ENCODE assay signal across 8 cellular contexts in the genomic region with DNA sequence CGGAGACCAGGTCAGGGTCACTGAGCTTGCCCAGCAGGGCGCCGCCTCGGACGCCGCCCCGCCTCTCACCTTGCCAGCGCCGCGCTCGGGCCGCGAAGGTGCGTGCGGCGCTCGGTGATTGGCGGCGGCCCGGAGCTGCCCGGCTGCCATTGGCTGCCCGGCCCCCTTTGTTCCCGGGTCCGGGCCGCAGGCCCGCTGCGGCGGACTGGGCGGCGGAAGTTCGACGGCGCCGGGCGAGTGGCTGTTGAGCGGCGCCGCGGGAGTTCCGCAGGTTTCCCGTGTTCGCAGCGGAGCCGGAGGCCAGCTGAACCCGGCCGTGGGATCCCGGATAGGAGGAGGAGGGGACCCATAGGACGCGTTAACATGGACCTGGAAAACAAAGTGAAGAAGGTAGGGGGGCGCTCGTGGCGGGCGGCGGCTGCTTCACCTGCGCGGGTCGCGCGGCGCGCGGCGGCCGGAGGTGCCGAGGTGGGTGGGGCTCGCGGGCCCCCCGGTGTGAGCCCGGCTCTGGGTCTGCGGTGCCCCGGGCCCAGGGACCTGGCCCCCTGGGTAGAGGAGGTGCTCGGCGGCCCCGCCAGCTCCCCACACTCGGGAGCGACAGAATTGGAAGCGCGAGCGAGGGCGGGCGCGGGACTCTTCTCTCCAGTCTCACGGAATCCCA. TPM values are rescaled to one million over a fixed set of nuclear protein-coding genes. Genes with fewer than 3 reads are reported as not detected.
DNase-seq lines count a peak whose midpoint lies in the region; ATAC-seq lines count a peak whose summit lies in the region.

A gene with protein sequence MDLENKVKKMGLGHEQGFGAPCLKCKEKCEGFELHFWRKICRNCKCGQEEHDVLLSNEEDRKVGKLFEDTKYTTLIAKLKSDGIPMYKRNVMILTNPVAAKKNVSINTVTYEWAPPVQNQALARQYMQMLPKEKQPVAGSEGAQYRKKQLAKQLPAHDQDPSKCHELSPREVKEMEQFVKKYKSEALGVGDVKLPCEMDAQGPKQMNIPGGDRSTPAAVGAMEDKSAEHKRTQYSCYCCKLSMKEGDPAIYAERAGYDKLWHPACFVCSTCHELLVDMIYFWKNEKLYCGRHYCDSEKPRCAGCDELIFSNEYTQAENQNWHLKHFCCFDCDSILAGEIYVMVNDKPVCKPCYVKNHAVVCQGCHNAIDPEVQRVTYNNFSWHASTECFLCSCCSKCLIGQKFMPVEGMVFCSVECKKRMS (plus strand): TSS at position 195 of the 661 bp plus-strand sequence. CDS start 169 bp downstream, at position 364.

- peak; percentile 49 for DNase-seq in DMS 273 (lab: John Stamatoyannopoulos, UW; ENCODE audit: unreplicated experiment)
- no peak for DNase-seq in DMS 273 treated with DMSO at 0.1 percent for 48 hours (lab: John Stamatoyannopoulos, UW)
- peak; percentile 20 for DNase-seq in NCI-H2171 treated with DMSO at 0.1 percent for 48 hours (lab: John Stamatoyannopoulos, UW)
- DNase-seq in activated CD4-positive, alpha-beta T cell treated with anti-CD3 and anti-CD28 coated beads, Interleukin-2, amount 50 U/mL, for 1 hour = peak; percentile 55
- DNase-seq in ecto neural progenitor cell (ENCODE audit: low spot score) = peak; percentile 78
- peak; percentile 93 for DNase-seq in mesenteric fat pad (ENCODE audit: low spot score)
- DNase-seq in stimulated activated CD8-positive, alpha-beta memory T cell treated with anti-CD3 and anti-CD28 coated beads, Interleukin-4, amount 100 ng/mL, for 1 hour (ENCODE audit: low read depth in 2 of 2, low spot score in 1 of 2) = peak; percentile 28 to 35

- peak; percentile 74 for ATAC-seq in HG02870 (IDR thresholded peaks at IDR 0.05; ENCODE audit: unreplicated experiment)

RNA-seq across cellular contexts. Expression of the gene that starts here (rescaled TPM):
- total RNA-seq in mesenteric fat pad = 30.3 TPM
